In genomic region chr10:85187047-85187446, GRCh38 we compare ENCODE assay signal across 20 cellular contexts.
DNase-seq lines count a peak whose midpoint lies in the region; ATAC-seq, FAIRE-seq and TF ChIP-seq lines count a peak whose summit lies in the region.
"Had no signal": no experiment of that assay in that cellular context is flagged by ENCODE, and none has a peak within 500 bp of the region (broad histone marks: within the 10 kb centered on the region; RNA-seq: fewer than 3 reads in every experiment).

No MANE protein-coding gene starts in this region.

- in situ Hi-C loops in HepG2 (cut with HindIII; ENCODE audit: extremely low pct_ligation_motif_present, low pct_unique_long_range_greater_than_20kb) (no loop called here), transverse colon (cut with MboI; ENCODE audit: low pct_ligation_motif_present in 1 of 4, low pct_unique_long_range_greater_than_20kb in 1 of 4, low sequenced_read_pairs in 3 of 4) (no loop called here)

- CTCF ChIA-PET in HepG2 (lab: Yijun Ruan, JAX; ENCODE audit: low intra/inter-chr PET ratio, low total read pairs): no interaction called here
- CTCF ChIA-PET in naive thymus-derived CD4-positive, alpha-beta T cell (lab: Charles Lee): no interaction called here

- H3K4me1 ChIP-seq in liver (ENCODE audit: control insufficient read depth in 4 of 4, insufficient read depth in 4 of 4, low read length in 3 of 4) (peaks cover 6 to 18% (median 13%) of the 10 kb centered on the region in 4 donors), HepG2 (ENCODE audit: insufficient read depth, low read length) (no peaks in the 10 kb centered on the region), body of pancreas (peaks cover 6% of the 10 kb centered on the region), right lobe of liver (peaks cover 0 to 31% (median 2%) of the 10 kb centered on the region in 4 donors), transverse colon (no peaks in the 10 kb centered on the region)
- H3K4me1 ChIP-seq in naive thymus-derived CD4-positive, alpha-beta T cell (ENCODE audit: control insufficient read depth in 2 of 2, insufficient read depth in 2 of 2, low read length in 2 of 2): no peaks in the 10 kb centered on the region
- H3K4me1 ChIP-seq: HAP-1 had no signal

- TF ChIP-seq CTCF in liver (IDR thresholded peaks at IDR 0.05; ENCODE audit: low read depth, low read length, missing input control): no peak
- TF ChIP-seq CTCF in HepG2 (CRISPR knock-in tag; IDR thresholded peaks at IDR 0.05): no peak
- no peak for TF ChIP-seq CTCF in body of pancreas (IDR thresholded peaks at IDR 0.05)
- TF ChIP-seq CTCF in right lobe of liver (IDR thresholded peaks at IDR 0.05): peak in 2 of 4 donors; percentile 14 to 16
- TF ChIP-seq CTCF in transverse colon (IDR thresholded peaks at IDR 0.05): no peak

- ATAC-seq in HepG2 (no peak), body of pancreas (no peak), right lobe of liver (peak; percentile 70 to 80 (median 74))
- ATAC-seq in naive thymus-derived CD4-positive, alpha-beta T cell: no peak

- TF ChIP-seq EP300 in HepG2 (IDR thresholded peaks at IDR 0.05; ENCODE audit: low read depth in 2 of 2, low read length in 2 of 2) (no peak), HepG2 (CRISPR knock-in tag; IDR thresholded peaks at IDR 0.05; ENCODE audit: borderline replicate concordance) (no peak), transverse colon (IDR thresholded peaks at IDR 0.05; ENCODE audit: low read depth) (no peak)

- no peak overlapping the region for H3K27ac Mint-ChIP-seq in naive thymus-derived CD4-positive, alpha-beta T cell
- H3K27ac Mint-ChIP-seq: CD4-positive, alpha-beta T cell had no signal

- TF ChIP-seq RAD21 in liver (IDR thresholded peaks at IDR 0.05) (peak; percentile 4 to 32), HepG2 (CRISPR knock-in tag; IDR thresholded peaks at IDR 0.05) (no peak)

- H4K20me1 ChIP-seq in HepG2 (ENCODE audit: insufficient read depth, low read length): no peaks in the 10 kb centered on the region

- peaks cover 0 to 4% (median 0%) of the 10 kb centered on the region in 5 donors for H3K27me3 Mint-ChIP-seq in naive thymus-derived CD4-positive, alpha-beta T cell
- H3K27me3 Mint-ChIP-seq: CD4-positive, alpha-beta T cell had no signal

- intact Hi-C loops in HepG2 (cut with micrococcal nuclease; ENCODE audit: unreplicated experiment): no loop called here
- intact Hi-C loops in body of pancreas (cut with DNase I): no loop called here
- intact Hi-C loops in right lobe of liver (cut with DNase I): no loop called here
- intact Hi-C loops in transverse colon (cut with DNase I; ENCODE audit: low total_unique reads): no loop called here
- intact Hi-C loops in naive thymus-derived CD4-positive, alpha-beta T cell (cut with micrococcal nuclease): no loop called here

- no peak overlapping the region for H2AFZ ChIP-seq in HepG2 (ENCODE audit: low read length)

- H3K4me3 Mint-ChIP-seq in naive thymus-derived CD4-positive, alpha-beta T cell: no peak overlapping the region
- H3K4me3 Mint-ChIP-seq: CD4-positive, alpha-beta T cell had no signal

- FAIRE-seq in HepG2 (lab: Jason Lieb, UNC) (no peak), GM12892 (lab: Jason Lieb, UNC) (no peak)
- FAIRE-seq: G401.6, GM12891, H1 had no signal

- H3K4me1 Mint-ChIP-seq in naive thymus-derived CD4-positive, alpha-beta T cell: no peaks in the 10 kb centered on the region

- peaks cover 0 to 16% (median 3%) of the 10 kb centered on the region in 11 donors for H3K9me3 Mint-ChIP-seq in naive thymus-derived CD4-positive, alpha-beta T cell

- DNase-seq in HepG2 (ENCODE audit: low spot score): no peak
- peak; percentile 31 to 67 (median 38) for DNase-seq in body of pancreas
- DNase-seq in right lobe of liver: peak in 2 of 3 donors; percentile 40 to 65
- peak; percentile 7 for DNase-seq in transverse colon
- no peak for DNase-seq in retina
- DNase-seq in GM12892 (ENCODE audit: insufficient read length): no peak
- no peak for DNase-seq in naive thymus-derived CD4-positive, alpha-beta T cell
- DNase-seq: ACHN; C1 segment of cervical spinal cord; Calu3; CD4-positive, alpha-beta T cell; DMS 273 treated with DMSO at 0.1 percent for 48 hours; DMS79 treated with DMSO at 0.1 percent for 48 hours; EL; IMR-90 had no signal

- H3K79me2 ChIP-seq in HepG2 (ENCODE audit: insufficient read depth, low read length): no peaks in the 10 kb centered on the region

- H3K27ac ChIP-seq in liver (ENCODE audit: low read depth in 1 of 2, low read length in 2 of 2) (no peak overlapping the region), HepG2 (ENCODE audit: extremely low read length, insufficient read depth, low read length) (no peak overlapping the region), body of pancreas (no peak overlapping the region), right lobe of liver (no peak overlapping the region), transverse colon (no peak overlapping the region)
- H3K27ac ChIP-seq in naive thymus-derived CD4-positive, alpha-beta T cell (ENCODE audit: low read depth, low read length): no peak overlapping the region

- H3K9me3 ChIP-seq in liver (ENCODE audit: control insufficient read depth in 4 of 4, low read length in 3 of 4) (no peaks in the 10 kb centered on the region), HepG2 (ENCODE audit: low read length) (no peaks in the 10 kb centered on the region), body of pancreas (no peaks in the 10 kb centered on the region), right lobe of liver (no peaks in the 10 kb centered on the region), transverse colon (no peaks in the 10 kb centered on the region)
- H3K9me3 ChIP-seq in naive thymus-derived CD4-positive, alpha-beta T cell (ENCODE audit: control insufficient read depth in 2 of 3, low read length in 3 of 3): no peaks in the 10 kb centered on the region
- H3K9me3 ChIP-seq: HAP-1 had no signal

- no TSS peak for BruUV-seq in HepG2 (replicated peaks; lab: Mats Ljungman, UMichigan)

- H3K9ac ChIP-seq in liver (ENCODE audit: low read depth in 1 of 2, low read length in 2 of 2) (no peak overlapping the region), HepG2 (ENCODE audit: insufficient read depth, low read depth, low read length) (no peak overlapping the region)

- TF ChIP-seq POLR2A in HepG2 (IDR thresholded peaks at IDR 0.05; ENCODE audit: insufficient read depth in 1 of 2, low read depth in 2 of 2, low read length in 2 of 2): no peak
- no peak for TF ChIP-seq POLR2A in body of pancreas (IDR thresholded peaks at IDR 0.05)
- no peak for TF ChIP-seq POLR2A in right lobe of liver (IDR thresholded peaks at IDR 0.05)
- TF ChIP-seq POLR2A in transverse colon (IDR thresholded peaks at IDR 0.05): no peak
- no peak for TF ChIP-seq POLR2A in GM12892 (IDR thresholded peaks at IDR 0.05; ENCODE audit: low read depth, low read length)

- H3K4me3 ChIP-seq in liver (ENCODE audit: low read depth in 1 of 3, low read length in 3 of 3): no peak overlapping the region
- H3K4me3 ChIP-seq in HepG2 (replicated peaks in 1 of 3; ENCODE audit: insufficient read depth in 1 of 3, low read depth in 2 of 3, low read length in 3 of 3): no peak overlapping the region
- H3K4me3 ChIP-seq in body of pancreas: no peak overlapping the region
- H3K4me3 ChIP-seq in right lobe of liver: no peak overlapping the region
- no peak overlapping the region for H3K4me3 ChIP-seq in transverse colon
- no peak overlapping the region for H3K4me3 ChIP-seq in naive thymus-derived CD4-positive, alpha-beta T cell (ENCODE audit: low read length)
- H3K4me3 ChIP-seq: HAP-1 had no signal

- POLR2A ChIA-PET in HepG2 (lab: Yijun Ruan, JAX): no interaction called here
- POLR2A ChIA-PET in naive thymus-derived CD4-positive, alpha-beta T cell (lab: Charles Lee): no interaction called here

- H3K36me3 ChIP-seq in liver (ENCODE audit: control insufficient read depth in 4 of 4, insufficient read depth in 3 of 4, low read depth in 1 of 4, low read length in 3 of 4) (no peaks in the 10 kb centered on the region), HepG2 (replicated peaks in 1 of 2; ENCODE audit: control insufficient read depth in 1 of 2, insufficient read depth in 2 of 2, low read length in 2 of 2) (no peaks in the 10 kb centered on the region), body of pancreas (replicated peaks in 1 of 2; ENCODE audit: insufficient read depth in 1 of 2, low read depth in 2 of 2) (no peaks in the 10 kb centered on the region), right lobe of liver (no peaks in the 10 kb centered on the region), transverse colon (no peaks in the 10 kb centered on the region)
- H3K36me3 ChIP-seq in naive thymus-derived CD4-positive, alpha-beta T cell (ENCODE audit: control insufficient read depth in 2 of 3, insufficient read depth in 3 of 3, low read length in 3 of 3): no peaks in the 10 kb centered on the region
- H3K36me3 ChIP-seq: HAP-1 had no signal

- WGBS in liver: 34% methylated on average over 2 of the region's 2 CpGs
- 0% methylated on average over 2 of the region's 2 CpGs for WGBS in HepG2 (ENCODE audit: low lambda C conversion rate)
- 27 to 43% methylated on average over 2 of the region's 2 CpGs for WGBS in body of pancreas, 2 donors
- WGBS in right lobe of liver (ENCODE audit: insufficient coverage, low coverage, low lambda C conversion rate, missing lambda C conversion rate): 21% methylated on average over 2 of the region's 2 CpGs
- 46 to 51% methylated on average over 2 of the region's 2 CpGs for WGBS in transverse colon (ENCODE audit: low coverage in 1 of 2), 2 donors

- no peak overlapping the region for H3K4me2 ChIP-seq in HepG2 (ENCODE audit: low read depth, low read length)

- H3K27me3 ChIP-seq in liver (ENCODE audit: control insufficient read depth in 4 of 4, insufficient read depth in 4 of 4, low read length in 3 of 4) (no peaks in the 10 kb centered on the region), HepG2 (ENCODE audit: control insufficient read depth in 1 of 2, insufficient read depth in 2 of 2, low read length in 2 of 2) (no peaks in the 10 kb centered on the region; a peak in 1 of 5 replicates), body of pancreas (no peaks in the 10 kb centered on the region), right lobe of liver (no peaks in the 10 kb centered on the region), transverse colon (no peaks in the 10 kb centered on the region)
- H3K27me3 ChIP-seq in naive thymus-derived CD4-positive, alpha-beta T cell (ENCODE audit: control insufficient read depth in 2 of 2, insufficient read depth in 2 of 2, low read length in 2 of 2): no peaks in the 10 kb centered on the region

- no peaks in the 10 kb centered on the region for H3K36me3 Mint-ChIP-seq in naive thymus-derived CD4-positive, alpha-beta T cell

TF ChIP-seq in liver, 16 proteins besides CTCF, POLR2A, EP300 and RAD21 (continues in another document):
- TF ChIP-seq FOXA2 (IDR thresholded peaks at IDR 0.05) (no peak), HNF4G (IDR thresholded peaks at IDR 0.05) (no peak), EGR1 (IDR thresholded peaks at IDR 0.05; ENCODE audit: low read depth in 2 of 2) (no peak)

Comparison
In these comparisons a context has a peak if more than half of its experiments do, and no peak if none do; other contexts are left out.
1. ATAC-seq: peak in right lobe of liver (4 of 4); none in HepG2 (single experiment), body of pancreas (single experiment) and naive thymus-derived CD4-positive, alpha-beta T cell (single experiment).
2. DNase-seq: peak in body of pancreas (4 of 4), right lobe of liver (2 of 3) and transverse colon (single experiment); none in HepG2 (single experiment), retina (single experiment), GM12892 (single experiment) and naive thymus-derived CD4-positive, alpha-beta T cell (0 of 9).